ENCODE assay signal across 1 cellular context in the genomic region with DNA sequence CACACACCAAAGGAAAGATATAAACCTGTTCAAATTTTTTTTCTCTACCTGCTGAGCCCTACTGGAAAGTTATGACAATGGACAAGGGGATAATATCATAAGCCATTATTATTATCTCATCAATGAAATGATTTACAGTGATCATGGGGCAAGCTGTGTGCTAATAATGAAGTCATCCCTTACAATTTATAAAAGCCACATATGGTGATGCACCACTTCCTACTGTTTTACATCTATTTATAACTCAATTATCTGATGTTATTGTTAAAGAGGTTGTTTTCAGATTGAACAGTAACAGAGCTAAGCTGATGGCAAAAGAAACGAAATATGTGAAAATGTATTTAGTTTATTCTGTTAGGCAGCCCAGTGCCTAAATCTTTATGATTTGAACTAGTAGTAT.
A peak's percentile ranks its signal among the peaks of the same experiment; 100 is the strongest.
TF ChIP-seq lines count a peak whose summit lies in the region.

No MANE protein-coding gene starts in this region.

TF ChIP-seq in IMR-90, 13 proteins besides CTCF, POLR2A, EP300 and RAD21:
- TF ChIP-seq NFE2L2 (IDR thresholded peaks at IDR 0.05; ENCODE audit: low read depth, low read length) (no peak), CEBPB (IDR thresholded peaks at IDR 0.05; ENCODE audit: low read depth, low read length) (peak; percentile 24; the same call in 1 of the 2 replicates), CHD1 (IDR thresholded peaks at IDR 0.05; ENCODE audit: low read depth, low read length) (no peak), BHLHE40 (IDR thresholded peaks at IDR 0.05; ENCODE audit: low read depth, low read length) (no peak), MAFK (IDR thresholded peaks at IDR 0.05; ENCODE audit: low read depth, low read length) (no peak), FOS (IDR thresholded peaks at IDR 0.05; ENCODE audit: low read depth, low read length) (no peak), SMC3 (IDR thresholded peaks at IDR 0.05; ENCODE audit: low read depth, low read length) (no peak), RFX5 (IDR thresholded peaks at IDR 0.05; ENCODE audit: low read depth, low read length) (no peak)
- TF ChIP-seq, protein P1, sequence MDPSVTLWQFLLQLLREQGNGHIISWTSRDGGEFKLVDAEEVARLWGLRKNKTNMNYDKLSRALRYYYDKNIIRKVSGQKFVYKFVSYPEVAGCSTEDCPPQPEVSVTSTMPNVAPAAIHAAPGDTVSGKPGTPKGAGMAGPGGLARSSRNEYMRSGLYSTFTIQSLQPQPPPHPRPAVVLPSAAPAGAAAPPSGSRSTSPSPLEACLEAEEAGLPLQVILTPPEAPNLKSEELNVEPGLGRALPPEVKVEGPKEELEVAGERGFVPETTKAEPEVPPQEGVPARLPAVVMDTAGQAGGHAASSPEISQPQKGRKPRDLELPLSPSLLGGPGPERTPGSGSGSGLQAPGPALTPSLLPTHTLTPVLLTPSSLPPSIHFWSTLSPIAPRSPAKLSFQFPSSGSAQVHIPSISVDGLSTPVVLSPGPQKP (IDR thresholded peaks at IDR 0.05; ENCODE audit: borderline replicate concordance, low read depth, low read length): no peak
